In genomic region chr3:183360971-183361624, GRCh38 we compare ENCODE assay signal across 27 cellular contexts.
"Had no signal": no experiment of that assay in that cellular context is flagged by ENCODE, and none has a peak within 500 bp of the region (broad histone marks: within the 10 kb centered on the region; RNA-seq: fewer than 3 reads in every experiment).

No MANE protein-coding gene starts in this region.

- H3K27ac Mint-ChIP-seq: activated naive CD8-positive, alpha-beta T cell; natural killer cell treated with Interleukin-12 subunit alpha and Interleukin-12 subunit beta and Interleukin-15 and Interleukin-18, amount 100 ng/mL, for 72 hours; progenitor cell of endocrine pancreas; stimulated activated memory B cell treated with anti-CD40 and anti-IgM and Interleukin-4, amounts not matched to agents 10 μg/mL and 1 μg/mL and 100 μg/mL, for 72 hours had no signal

- H3K36me3 Mint-ChIP-seq: natural killer cell treated with Interleukin-12 subunit alpha and Interleukin-12 subunit beta and Interleukin-15 and Interleukin-18, amount 100 ng/mL, for 72 hours; stimulated activated memory B cell treated with anti-CD40 and anti-IgM and Interleukin-4, amounts not matched to agents 10 μg/mL and 1 μg/mL and 100 μg/mL, for 72 hours had no signal

- H3K4me3 ChIP-seq: ascending aorta, coronary artery, esophagus squamous epithelium, heart right ventricle, mucosa of descending colon, sigmoid colon, stomach, thyroid gland, upper lobe of left lung, vagina had no signal

- H3K27me3 Mint-ChIP-seq: natural killer cell treated with Interleukin-12 subunit alpha and Interleukin-12 subunit beta and Interleukin-15 and Interleukin-18, amount 100 ng/mL, for 72 hours; progenitor cell of endocrine pancreas had no signal

- DNase-seq: activated CD4-positive, alpha-beta T cell treated with anti-CD3 and anti-CD28 coated beads for 4 hours; activated CD4-positive, alpha-beta T cell treated with anti-CD3 and anti-CD28 coated beads, Interleukin-2, amount 50 U/mL, for 4 hours; activated effector memory CD4-positive, alpha-beta T cell treated with Interleukin-2 at 50 U/mL for 16 hours; activated naive CD4-positive, alpha-beta T cell treated with Interleukin-2 at 50 U/mL for 16 hours; activated T-cell treated with anti-CD3 and anti-CD28 coated beads, Interleukin-2, amount 50 U/mL, for 4 hours; brain microvascular endothelial cell; esophagus squamous epithelium; foreskin melanocyte; heart right ventricle; mesenchymal stem cell; mucosa of descending colon; retina; sigmoid colon; small intestine; stimulated activated CD4-positive, alpha-beta T cell treated with anti-CD3 and anti-CD28 coated beads, Interleukin-4, amount 100 ng/mL, for 24 hours; stomach; T-helper 2 cell; thyroid gland; upper lobe of left lung had no signal

- FAIRE-seq: small intestine had no signal

- H3K4me1 ChIP-seq: ascending aorta, esophagus squamous epithelium, heart right ventricle, sigmoid colon, stomach, thyroid gland, upper lobe of left lung, vagina had no signal

- H3K27me3 ChIP-seq: ascending aorta, brain microvascular endothelial cell, esophagus squamous epithelium, sigmoid colon, stomach, thyroid gland, upper lobe of left lung, vagina had no signal

- H3K4me3 Mint-ChIP-seq: activated naive CD8-positive, alpha-beta T cell; activated T-cell treated with anti-CD3 and anti-CD28 coated beads, Interleukin-2, amount 50 U/mL, for 4 hours; natural killer cell treated with Interleukin-12 subunit alpha and Interleukin-12 subunit beta and Interleukin-15 and Interleukin-18, amount 100 ng/mL, for 72 hours; stimulated activated memory B cell treated with anti-CD40 and anti-IgM and Interleukin-4, amounts not matched to agents 10 μg/mL and 1 μg/mL and 100 μg/mL, for 72 hours had no signal

- H3K36me3 ChIP-seq: ascending aorta, brain microvascular endothelial cell, esophagus squamous epithelium, heart right ventricle, sigmoid colon, stomach, thyroid gland, upper lobe of left lung, vagina had no signal

- ATAC-seq: activated T-cell treated with anti-CD3 and anti-CD28 coated beads, Interleukin-2, amount 50 U/mL, for 4 hours; heart right ventricle; mucosa of descending colon; natural killer cell treated with Interleukin-12 subunit alpha and Interleukin-12 subunit beta and Interleukin-15 and Interleukin-18, amount 100 ng/mL, for 72 hours; stimulated activated memory B cell treated with anti-CD40 and anti-IgM and Interleukin-4, amounts not matched to agents 10 μg/mL and 1 μg/mL and 100 μg/mL, for 72 hours had no signal

- H3K27ac ChIP-seq: ascending aorta, brain microvascular endothelial cell, coronary artery, esophagus squamous epithelium, heart right ventricle, sigmoid colon, stomach, thyroid gland, upper lobe of left lung, vagina, VCaP had no signal

- H3K9me3 Mint-ChIP-seq: activated T-cell treated with anti-CD3 and anti-CD28 coated beads, Interleukin-2, amount 50 U/mL, for 4 hours; stimulated activated memory B cell treated with anti-CD40 and anti-IgM and Interleukin-4, amounts not matched to agents 10 μg/mL and 1 μg/mL and 100 μg/mL, for 72 hours had no signal

- H3K9me3 ChIP-seq: ascending aorta, esophagus squamous epithelium, mucosa of descending colon, sigmoid colon, stomach, thyroid gland, upper lobe of left lung, vagina had no signal
